17 cellular contexts compared by ENCODE assay signal in genomic region chr12:93918262-93918661, GRCh38.
DNase-seq lines count a peak whose midpoint lies in the region; TF ChIP-seq lines count a peak whose summit lies in the region.
"Had no signal": no experiment of that assay in that cellular context is flagged by ENCODE, and none has a peak within 500 bp of the region (broad histone marks: within the 10 kb centered on the region; RNA-seq: fewer than 3 reads in every experiment).

No MANE protein-coding gene starts in this region.

- H3K9me3 ChIP-seq in osteoblast (ENCODE audit: low read depth, low read length) (no peaks in the 10 kb centered on the region), breast epithelium (no peaks in the 10 kb centered on the region)
- H3K9me3 ChIP-seq: BLaER1 treated with 17β-estradiol and CSF1 and Interleukin-3, amounts not matched to agents 10 nM and 100 nM; esophagus muscularis mucosa; thyroid gland had no signal

- H3K27ac ChIP-seq in osteoblast (ENCODE audit: low read depth, low read length): peak overlapping the region; percentile 98
- peak overlapping the region in 1 of 2 donors; percentile 19 for H3K27ac ChIP-seq in breast epithelium
- H3K27ac ChIP-seq: BLaER1 treated with 17β-estradiol and CSF1 and Interleukin-3, amounts not matched to agents 10 nM and 100 nM; esophagus muscularis mucosa had no signal

- H3K36me3 ChIP-seq in osteoblast (ENCODE audit: insufficient read depth, low read length): no peaks in the 10 kb centered on the region
- H3K36me3 ChIP-seq in breast epithelium: no peaks in the 10 kb centered on the region
- H3K36me3 ChIP-seq: BLaER1 treated with 17β-estradiol and CSF1 and Interleukin-3, amounts not matched to agents 10 nM and 100 nM; esophagus muscularis mucosa; thyroid gland had no signal

- TF ChIP-seq POLR2A in breast epithelium (IDR thresholded peaks at IDR 0.05): no peak

- H3K79me2 ChIP-seq in osteoblast (ENCODE audit: insufficient read depth, low read length): no peaks in the 10 kb centered on the region

- no peak for TF ChIP-seq CTCF in epithelial cell of proximal tubule (conservative IDR thresholded peaks at IDR 0.05; ENCODE audit: low read depth, low read length)
- no peak for TF ChIP-seq CTCF in osteoblast (IDR thresholded peaks at IDR 0.05; ENCODE audit: extremely low read depth, low read depth, low read length)
- TF ChIP-seq CTCF in glutamatergic neuron (IDR thresholded peaks at IDR 0.05; ENCODE audit: partially characterized antibody, unreplicated experiment): no peak
- TF ChIP-seq CTCF in breast epithelium (IDR thresholded peaks at IDR 0.05): no peak

- peaks cover 1% of the 10 kb centered on the region for H3K9me3 Mint-ChIP-seq in glutamatergic neuron (ENCODE audit: unreplicated experiment)
- H3K9me3 Mint-ChIP-seq: activated B cell treated with CpG ODN at 0.5 μM for 24 hours had no signal

- intact Hi-C loops in breast epithelium (cut with DNase I; ENCODE audit: low total_unique reads): no loop called here

- H3K4me3 ChIP-seq in epithelial cell of proximal tubule (ENCODE audit: low read depth, low read length) (no peak overlapping the region), osteoblast (ENCODE audit: insufficient read depth, low read length) (no peak overlapping the region), breast epithelium (no peak overlapping the region)
- H3K4me3 ChIP-seq: BLaER1 treated with 17β-estradiol and CSF1 and Interleukin-3, amounts not matched to agents 10 nM and 100 nM; esophagus muscularis mucosa; thyroid gland had no signal

- DNase-seq in AG08396 (ENCODE audit: low spot score) (peak; percentile 30), NCI-H226 (peak; percentile 61), epithelial cell of proximal tubule (ENCODE audit: low read depth) (peak; percentile 20), osteoblast (ENCODE audit: insufficient read length, low spot score, missing footprints) (peak; percentile 74), T-helper 1 cell (no peak), GM19240 (ENCODE audit: insufficient read length, low spot score) (no peak), glutamatergic neuron (no peak), breast epithelium (ENCODE audit: low spot score in 2 of 2) (no peak)
- DNase-seq: activated B cell treated with CpG ODN at 0.5 μM for 24 hours; activated naive CD4-positive, alpha-beta T cell treated with anti-CD3 and anti-CD28 coated beads, Interleukin-2, amount 10 ng/mL, durations not matched to agents 7 days and 5 days; NCI-H1105; NCI-H345; posterior cingulate gyrus; thyroid gland had no signal

- H3K27ac Mint-ChIP-seq in glutamatergic neuron (ENCODE audit: unreplicated experiment): no peak overlapping the region
- H3K27ac Mint-ChIP-seq: activated B cell treated with CpG ODN at 0.5 μM for 24 hours; activated naive CD4-positive, alpha-beta T cell treated with anti-CD3 and anti-CD28 coated beads, Interleukin-2, amount 10 ng/mL, durations not matched to agents 7 days and 5 days; IgD-negative memory B cell had no signal

- H3K27me3 Mint-ChIP-seq in glutamatergic neuron (ENCODE audit: unreplicated experiment): peaks cover 1% of the 10 kb centered on the region

- no peak overlapping the region for H3K4me3 Mint-ChIP-seq in glutamatergic neuron (ENCODE audit: unreplicated experiment)
- H3K4me3 Mint-ChIP-seq: activated B cell treated with CpG ODN at 0.5 μM for 24 hours; activated naive CD4-positive, alpha-beta T cell treated with anti-CD3 and anti-CD28 coated beads, Interleukin-2, amount 10 ng/mL, durations not matched to agents 7 days and 5 days; IgD-negative memory B cell had no signal

- peak overlapping the region; percentile 71 for H2AFZ ChIP-seq in osteoblast (ENCODE audit: low read length)

- H3K27me3 ChIP-seq in osteoblast (ENCODE audit: insufficient read depth, low read length): no peaks in the 10 kb centered on the region
- no peaks in the 10 kb centered on the region for H3K27me3 ChIP-seq in breast epithelium
- H3K27me3 ChIP-seq: BLaER1 treated with 17β-estradiol and CSF1 and Interleukin-3, amounts not matched to agents 10 nM and 100 nM; esophagus muscularis mucosa; thyroid gland had no signal

- H3K4me1 ChIP-seq in osteoblast (ENCODE audit: insufficient read depth, low read length) (peaks cover 46% of the 10 kb centered on the region), breast epithelium (no peaks in the 10 kb centered on the region)
- H3K4me1 ChIP-seq: esophagus muscularis mucosa, thyroid gland had no signal

- peak overlapping the region; percentile 31 for H3K4me2 ChIP-seq in osteoblast (ENCODE audit: insufficient read depth, low read length)
- H3K4me2 ChIP-seq: BLaER1 treated with 17β-estradiol and CSF1 and Interleukin-3, amounts not matched to agents 10 nM and 100 nM had no signal

- H3K4me1 Mint-ChIP-seq in glutamatergic neuron (ENCODE audit: low read depth, unreplicated experiment): no peaks in the 10 kb centered on the region
- H3K4me1 Mint-ChIP-seq: activated B cell treated with CpG ODN at 0.5 μM for 24 hours, IgD-negative memory B cell had no signal

- no peaks in the 10 kb centered on the region for H4K20me1 ChIP-seq in osteoblast (ENCODE audit: insufficient read depth, low read length)
- H4K20me1 ChIP-seq: BLaER1 treated with 17β-estradiol and CSF1 and Interleukin-3, amounts not matched to agents 10 nM and 100 nM had no signal

- H3K36me3 Mint-ChIP-seq in glutamatergic neuron (ENCODE audit: unreplicated experiment): no peaks in the 10 kb centered on the region
- H3K36me3 Mint-ChIP-seq: activated naive CD4-positive, alpha-beta T cell treated with anti-CD3 and anti-CD28 coated beads, Interleukin-2, amount 10 ng/mL, durations not matched to agents 7 days and 5 days; IgD-negative memory B cell had no signal

Comparison
In these comparisons a context has a peak if more than half of its experiments do, and no peak if none do; other contexts are left out.
1. DNase-seq: peak in AG08396 (single experiment), NCI-H226 (single experiment), epithelial cell of proximal tubule (single experiment) and osteoblast (single experiment); none in T-helper 1 cell (0 of 5), GM19240 (single experiment), glutamatergic neuron (single experiment) and breast epithelium (0 of 2).